In the genomic region with DNA sequence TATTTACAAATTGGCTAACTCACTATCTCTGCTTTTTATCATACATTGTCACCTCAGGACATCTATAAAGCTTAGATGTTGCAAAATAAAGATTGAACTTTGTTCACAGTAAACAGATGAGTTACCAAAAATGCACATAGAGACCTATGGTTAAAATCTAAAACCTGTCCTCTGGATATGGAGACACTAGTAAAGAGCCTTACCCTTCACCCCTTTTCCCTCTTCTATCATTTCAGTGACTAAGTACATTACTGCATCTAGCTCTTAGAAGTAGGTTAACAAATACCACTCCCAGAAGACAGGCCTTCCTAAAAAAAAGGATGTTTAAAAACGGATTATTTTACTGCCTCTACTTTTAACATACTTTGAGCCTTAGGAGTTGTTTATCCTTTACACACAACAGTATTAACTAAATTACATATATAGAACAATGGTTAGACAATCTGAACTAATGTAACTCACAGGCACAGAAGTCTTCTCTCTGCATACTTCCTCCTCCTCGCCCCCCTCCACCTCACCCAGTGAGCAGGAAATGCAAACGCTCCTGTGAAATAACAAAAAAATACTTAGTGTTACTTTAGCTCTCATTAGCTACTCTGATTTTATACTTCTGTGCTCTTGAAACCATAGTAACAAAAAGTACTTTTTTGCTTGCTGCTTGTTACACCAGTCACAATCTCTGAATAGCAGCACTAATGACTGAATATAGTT, we compare ENCODE assay signal across 11 cellular contexts. TPM values are rescaled to one million over a fixed set of nuclear protein-coding genes. Genes with fewer than 3 reads are reported as not detected.
A peak's percentile ranks its signal among the peaks of the same experiment; 100 is the strongest.
DNase-seq lines count a peak whose midpoint lies in the region; ATAC-seq and TF ChIP-seq lines count a peak whose summit lies in the region.
"Had no signal": no experiment of that assay in that cellular context is flagged by ENCODE, and none has a peak within 500 bp of the region (broad histone marks: within the 10 kb centered on the region; RNA-seq: fewer than 3 reads in every experiment).

No MANE protein-coding gene starts in this region.

- H2AK9ac ChIP-seq in IMR-90 (replicated peaks; ENCODE audit: low read depth, low read length, poor library complexity), result no peak overlapping the region

- TF ChIP-seq CTCF in CD4-positive, alpha-beta T cell (IDR thresholded peaks at IDR 0.05), result no peak
- TF ChIP-seq CTCF in IMR-90 (conservative IDR thresholded peaks at IDR 0.05; ENCODE audit: low read depth, low read length), result no peak
- no peak for TF ChIP-seq CTCF in mesothelial cell of epicardium (IDR thresholded peaks at IDR 0.05; ENCODE audit: unreplicated experiment)

- H4K8ac ChIP-seq in IMR-90 (ENCODE audit: low read depth in 2 of 2, low read length in 2 of 2), result no peak overlapping the region

- H3K23ac ChIP-seq in IMR-90 (ENCODE audit: low read depth, low read length), result no peak overlapping the region

- dilution Hi-C loops in IMR-90 (cut with HindIII; ENCODE audit: low sequenced_read_pairs, unreplicated experiment), result no loop called here

- no peak overlapping the region for H2BK120ac ChIP-seq in IMR-90 (ENCODE audit: low read depth, low read length)

- no peak overlapping the region for H3K56ac ChIP-seq in IMR-90 (ENCODE audit: extremely low read depth, insufficient read depth, low read length)

- no peak overlapping the region for H3K4ac ChIP-seq in IMR-90 (ENCODE audit: low read depth, low read length)

- H3K4me3 Mint-ChIP-seq in CD4-positive, alpha-beta T cell, result peak overlapping the region; percentile 37
- peak overlapping the region; percentile 9 for H3K4me3 Mint-ChIP-seq in central memory CD8-positive, alpha-beta T cell
- no peak overlapping the region for H3K4me3 Mint-ChIP-seq in mesothelial cell of epicardium

- no peaks in the 10 kb centered on the region for H3K27me3 Mint-ChIP-seq in CD4-positive, alpha-beta T cell
- H3K27me3 Mint-ChIP-seq in central memory CD8-positive, alpha-beta T cell, result no peaks in the 10 kb centered on the region
- no peaks in the 10 kb centered on the region for H3K27me3 Mint-ChIP-seq in mesothelial cell of epicardium (ENCODE audit: low read depth)

- peaks cover 57% of the 10 kb centered on the region for H3K36me3 Mint-ChIP-seq in CD4-positive, alpha-beta T cell (ENCODE audit: low read depth)
- H3K36me3 Mint-ChIP-seq in central memory CD8-positive, alpha-beta T cell (ENCODE audit: insufficient read depth), result peaks cover 33% of the 10 kb centered on the region
- H3K36me3 Mint-ChIP-seq in mesothelial cell of epicardium, result peaks cover 17% of the 10 kb centered on the region

- no peak overlapping the region for H2AFZ ChIP-seq in IMR-90 (replicated peaks; ENCODE audit: low read length, poor library complexity)

- DNase-seq in CD4-positive, alpha-beta T cell, result peak in 3 of 10 experiments; percentile 3 to 35 (median 8)
- DNase-seq in IMR-90 (no peak), mesothelial cell of epicardium (ENCODE audit: low spot score in 2 of 2, unreplicated experiment in 2 of 2) (no peak), RKO (ENCODE audit: low spot score) (no peak), NCI-H226 (no peak), KBM-7 (no peak), hippocampal formation (lab: John Stamatoyannopoulos, UW) (no peak)
- no peak for DNase-seq in central memory CD8-positive, alpha-beta T cell (ENCODE audit: low spot score in 2 of 2)
- DNase-seq: DMS53; pancreas; stimulated activated CD4-positive, alpha-beta T cell treated with anti-CD3 and anti-CD28 coated beads, Interleukin-4, amount 100 ng/mL, for 24 hours had no signal

- no peak overlapping the region for H2BK15ac ChIP-seq in IMR-90 (ENCODE audit: low read depth, low read length)

- no peaks in the 10 kb centered on the region for H3K9me3 Mint-ChIP-seq in CD4-positive, alpha-beta T cell
- H3K9me3 Mint-ChIP-seq in central memory CD8-positive, alpha-beta T cell, result no peaks in the 10 kb centered on the region
- no peaks in the 10 kb centered on the region for H3K9me3 Mint-ChIP-seq in mesothelial cell of epicardium

- peaks cover 23% of the 10 kb centered on the region for H3K36me3 ChIP-seq in IMR-90 (ENCODE audit: control insufficient read depth, insufficient read depth, low read length)

- no peak overlapping the region for H2AK5ac ChIP-seq in IMR-90 (ENCODE audit: low read depth, low read length)

- H2BK20ac ChIP-seq in IMR-90 (ENCODE audit: low read depth, low read length), result no peak overlapping the region

- H3K27me3 ChIP-seq in CD4-positive, alpha-beta T cell (ENCODE audit: control insufficient read depth, insufficient read depth, low read length), result no peaks in the 10 kb centered on the region
- no peaks in the 10 kb centered on the region for H3K27me3 ChIP-seq in IMR-90 (ENCODE audit: control insufficient read depth, insufficient read depth, low read length)
- H3K27me3 ChIP-seq: pancreas had no signal

- no peak overlapping the region for H4K5ac ChIP-seq in IMR-90 (ENCODE audit: low read depth, low read length)

- no peak overlapping the region for H3K4me2 ChIP-seq in IMR-90 (ENCODE audit: low read depth, low read length)

- H3K27ac Mint-ChIP-seq in CD4-positive, alpha-beta T cell, result peak overlapping the region; percentile 79
- H3K27ac Mint-ChIP-seq in central memory CD8-positive, alpha-beta T cell (ENCODE audit: low read depth), result peak overlapping the region; percentile 59
- H3K27ac Mint-ChIP-seq in mesothelial cell of epicardium, result peak overlapping the region; percentile 9

- no peak overlapping the region for H3K27ac ChIP-seq in CD4-positive, alpha-beta T cell (ENCODE audit: low read depth, low read length)
- H3K27ac ChIP-seq in IMR-90 (ENCODE audit: insufficient read depth, low read length), result no peak overlapping the region
- H3K27ac ChIP-seq: pancreas had no signal

- H4K91ac ChIP-seq in IMR-90 (ENCODE audit: insufficient read depth, low read depth, low read length), result no peak overlapping the region

- in situ Hi-C loops in IMR-90 (cut with MboI; ENCODE audit: low sequenced_read_pairs), result no loop called here
- in situ Hi-C loops in KBM-7 (cut with MboI; ENCODE audit: low pct_unique_long_range_greater_than_20kb, low sequenced_read_pairs), result no loop called here

- H3K9ac ChIP-seq in IMR-90 (ENCODE audit: low read depth, low read length), result no peak overlapping the region

- no peak overlapping the region for H3K18ac ChIP-seq in IMR-90 (ENCODE audit: low read depth, low read length)

- TF ChIP-seq POLR2A in IMR-90 (IDR thresholded peaks at IDR 0.05; ENCODE audit: low read depth, low read length), result no peak

- peaks cover 19 to 44% of the 10 kb centered on the region in 2 experiments for H3K79me1 ChIP-seq in IMR-90 (ENCODE audit: low read depth in 1 of 2, low read length in 2 of 2)

- TF ChIP-seq RAD21 in IMR-90 (IDR thresholded peaks at IDR 0.05; ENCODE audit: low read length), result no peak

- peaks cover 45% of the 10 kb centered on the region for H4K20me1 ChIP-seq in IMR-90 (ENCODE audit: insufficient read depth, low read length)

- CTCF ChIA-PET in CD4-positive, alpha-beta T cell (lab: Charles Lee), result no interaction called here
- CTCF ChIA-PET in IMR-90 (lab: Yijun Ruan, JAX), result no interaction called here

- BruUV-seq in IMR-90 (replicated peaks; lab: Mats Ljungman, UMichigan), result TSS peak; percentile 19

- H3K4me1 ChIP-seq in IMR-90 (ENCODE audit: control insufficient read depth, insufficient read depth, low read length), result peaks cover 1% of the 10 kb centered on the region; the same call in 1 of the 2 replicates

- peaks cover 64% of the 10 kb centered on the region for H3K4me1 Mint-ChIP-seq in CD4-positive, alpha-beta T cell (ENCODE audit: low read depth)
- peaks cover 55% of the 10 kb centered on the region for H3K4me1 Mint-ChIP-seq in central memory CD8-positive, alpha-beta T cell
- H3K4me1 Mint-ChIP-seq in mesothelial cell of epicardium, result peaks cover 37% of the 10 kb centered on the region

- POLR2A ChIA-PET in CD4-positive, alpha-beta T cell (lab: Charles Lee), result interaction anchor here (0.7 to 3.7 kb wide), 6 partner anchors 8 to 195 kb away, joined by 3 to 22 read pairs (median 5); a partner anchor contains a TSS
- POLR2A ChIA-PET in IMR-90 (lab: Charles Lee; ENCODE audit: unreplicated experiment), result interaction anchor here (0.6 kb wide), 2 partner anchors 12 to 30 kb away, joined by 3 read pairs; no protein-coding TSS in a partner anchor

- H3K14ac ChIP-seq in IMR-90 (replicated peaks; ENCODE audit: low read depth, low read length), result no peak overlapping the region

- peaks cover 5% of the 10 kb centered on the region; the same call in 1 of the 2 replicates for H3K9me1 ChIP-seq in IMR-90 (ENCODE audit: insufficient read depth, low read length)

- intact Hi-C loops in CD4-positive, alpha-beta T cell (cut with DNase I, micrococcal nuclease), result no loop called here
- intact Hi-C loops in IMR-90 (cut with micrococcal nuclease), result loop anchor here (5.0 kb wide), 1 partner anchor 36 kb away; no protein-coding TSS in a partner anchor

- no peaks in the 10 kb centered on the region for H3K9me3 ChIP-seq in CD4-positive, alpha-beta T cell (ENCODE audit: control insufficient read depth, low read length)
- H3K9me3 ChIP-seq in IMR-90 (ENCODE audit: control insufficient read depth, insufficient read depth, low read length), result no peaks in the 10 kb centered on the region
- H3K9me3 ChIP-seq: pancreas had no signal

- WGBS in IMR-90 (ENCODE audit: extremely low coverage in 2 of 2, insufficient read length in 1 of 2), 2 experiments, result 0% methylated on average over 1 of the region's 3 CpGs; no CpG with 5 or more reads in 1 of the 2 experiments

- peak; percentile 89 for ATAC-seq in CD4-positive, alpha-beta T cell (ENCODE audit: poor library complexity)
- ATAC-seq in IMR-90 (ENCODE audit: low read depth), result peak; percentile 51
- ATAC-seq in central memory CD8-positive, alpha-beta T cell (replicated peaks; ENCODE audit: extremely low read depth, poor library complexity, severe bottlenecking), result peak; percentile 95
- ATAC-seq: pancreas had no signal

- no peak overlapping the region for H2BK5ac ChIP-seq in IMR-90 (ENCODE audit: low read depth, low read length, poor library complexity, severe bottlenecking)

- no peak overlapping the region for H3K4me3 ChIP-seq in IMR-90 (ENCODE audit: insufficient read depth, low read depth, low read length)
- H3K4me3 ChIP-seq: pancreas had no signal

TF ChIP-seq in IMR-90, 13 proteins besides CTCF, POLR2A, EP300 and RAD21 (continues in another document):
- no peak for TF ChIP-seq MXI1 (IDR thresholded peaks at IDR 0.05; ENCODE audit: borderline replicate concordance, low read depth, low read length)
- TF ChIP-seq NFE2L2 (IDR thresholded peaks at IDR 0.05; ENCODE audit: low read depth, low read length), result no peak

RNA-seq across cellular contexts. Expression of a gene that starts 23.3 kb away (rescaled TPM):
- 10 to 100 TPM; 84.3 to 89.0 TPM for total RNA-seq in CD4-positive, alpha-beta T cell
- total RNA-seq in IMR-90 (2012; rRNA removed) (12.2 and 23.6 TPM in 2 replicates), mesothelial cell of epicardium (84.9 to 105 TPM (median 90.1 TPM) in 3 replicates)
- 10.0 and 13.5 TPM in 2 replicates for polyA plus RNA-seq in IMR-90 (2012; rRNA removed)
- polyA plus RNA-seq in IMR-90 (2012; cell fraction: cytosol; rRNA removed), result 2.5 and 3.2 TPM in 2 replicates
- 5.7 and 23.7 TPM in 2 replicates for polyA plus RNA-seq in IMR-90 (2012; cell fraction: nucleus; rRNA removed; ENCODE audit: low replicate concordance)

RNA-seq across cellular contexts. Expression of a gene that starts 46.1 kb away (rescaled TPM):
- total RNA-seq in CD4-positive, alpha-beta T cell, result 1 to 10 TPM; 1.8 to 2.3 TPM
- total RNA-seq in IMR-90 (2012; rRNA removed) (3.9 and 5.6 TPM in 2 replicates), mesothelial cell of epicardium (5.6 to 7.0 TPM (median 6.0 TPM) in 3 replicates)
- 2.7 and 3.8 TPM in 2 replicates for polyA plus RNA-seq in IMR-90 (2012; rRNA removed)
- polyA plus RNA-seq in IMR-90 (2012; cell fraction: cytosol; rRNA removed), result 1.8 and 4.0 TPM in 2 replicates
- polyA plus RNA-seq in IMR-90 (2012; cell fraction: nucleus; rRNA removed; ENCODE audit: low replicate concordance), result 0.62 and 2.6 TPM in 2 replicates

Comparison
In these comparisons a context has a peak if more than half of its experiments do, and no peak if none do; other contexts are left out.
1. H3K27ac Mint-ChIP-seq: peak in every context shown above with its lines; median percentile 79 in CD4-positive, alpha-beta T cell; 59 in central memory CD8-positive, alpha-beta T cell; 9 in mesothelial cell of epicardium.